Comparison of ENCODE assay signal across 8 cellular contexts in the genomic region with DNA sequence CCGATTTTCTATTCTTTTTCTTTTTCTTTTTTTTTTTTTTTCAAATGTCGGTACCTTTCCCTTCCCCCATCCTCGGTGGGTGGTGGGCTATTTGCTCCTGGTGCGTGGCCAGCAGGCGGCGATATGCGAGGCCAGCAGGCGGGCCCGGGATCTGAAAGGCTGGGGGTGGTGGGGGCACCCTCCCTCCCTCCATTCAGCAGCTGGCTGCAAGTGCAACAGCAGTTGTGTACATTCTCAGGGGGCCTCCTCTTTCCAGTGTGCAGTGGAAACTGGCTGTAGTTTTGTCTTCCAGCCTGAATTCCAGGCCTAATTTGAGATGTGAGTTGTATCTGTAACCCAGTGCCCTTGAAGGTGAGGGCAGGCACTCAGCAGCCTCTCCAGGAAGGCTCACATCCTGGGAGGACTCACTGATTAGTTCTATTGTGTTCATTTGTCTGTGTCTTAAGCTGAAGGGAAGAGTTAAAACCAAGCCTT. TPM values are rescaled to one million over a fixed set of nuclear protein-coding genes. Genes with fewer than 3 reads are reported as not detected.
DNase-seq lines count a peak whose midpoint lies in the region; ATAC-seq and TF ChIP-seq lines count a peak whose summit lies in the region.

No MANE protein-coding gene starts in this region.

- peak overlapping the region; percentile 36 for H3K27ac Mint-ChIP-seq in Calu3 (ENCODE audit: unreplicated experiment)
- H3K27ac Mint-ChIP-seq in chondrocyte (ENCODE audit: unreplicated experiment), result no peak overlapping the region
- H3K27ac Mint-ChIP-seq in naive thymus-derived CD8-positive, alpha-beta T cell, result peak overlapping the region in 1 of 10 donors; percentile 37

- no peaks in the 10 kb centered on the region for H3K9me3 ChIP-seq in HUES48 (ENCODE audit: control insufficient read depth, insufficient read depth, low read length)

- H3K9ac ChIP-seq in HUES48 (ENCODE audit: low read depth, low read length), result peak overlapping the region; percentile 83

- H3K4me3 Mint-ChIP-seq in Calu3 (ENCODE audit: low read depth, unreplicated experiment) (peak overlapping the region; percentile 99), chondrocyte (ENCODE audit: unreplicated experiment) (peak overlapping the region; percentile 36)
- H3K4me3 Mint-ChIP-seq in naive thymus-derived CD8-positive, alpha-beta T cell, result peak overlapping the region; percentile 69 to 86 (median 79)

- H3K27me3 Mint-ChIP-seq in Calu3 (ENCODE audit: unreplicated experiment), result no peaks in the 10 kb centered on the region
- peaks cover 25% of the 10 kb centered on the region for H3K27me3 Mint-ChIP-seq in chondrocyte (ENCODE audit: low read depth)
- peaks cover 11 to 36% (median 28%) of the 10 kb centered on the region in 5 donors for H3K27me3 Mint-ChIP-seq in naive thymus-derived CD8-positive, alpha-beta T cell

- peaks cover 31% of the 10 kb centered on the region for H3K4me1 ChIP-seq in HUES48 (ENCODE audit: control insufficient read depth, insufficient read depth, low read length)

- peaks cover 44% of the 10 kb centered on the region for H3K36me3 ChIP-seq in HUES48 (ENCODE audit: control insufficient read depth, insufficient read depth, low read length)

- intact Hi-C loops in Calu3 (cut with micrococcal nuclease; ENCODE audit: unreplicated experiment), result loop anchor here (2.0 to 5.0 kb wide), 7 partner anchors 69 to 664 kb away; no protein-coding TSS in a partner anchor

- peaks cover 41% of the 10 kb centered on the region for H3K36me3 Mint-ChIP-seq in Calu3 (ENCODE audit: insufficient read depth, unreplicated experiment)
- H3K36me3 Mint-ChIP-seq in chondrocyte (ENCODE audit: low read depth), result no peaks in the 10 kb centered on the region
- no peaks in the 10 kb centered on the region for H3K36me3 Mint-ChIP-seq in naive thymus-derived CD8-positive, alpha-beta T cell

- POLR2A ChIA-PET in naive thymus-derived CD8-positive, alpha-beta T cell (lab: Charles Lee), result interaction anchor here (1.1 to 1.9 kb wide), 4 partner anchors 11 to 199 kb away, joined by 4 to 17 read pairs (median 5); no protein-coding TSS in a partner anchor

- CTCF ChIA-PET in Calu3 (lab: Charles Lee), result interaction anchor here (0.9 kb wide), 1 partner anchor 339 kb away, joined by 3 read pairs; no protein-coding TSS in a partner anchor

- DNase-seq in Calu3 (peak; percentile 69), chondrocyte (ENCODE audit: low spot score) (no peak), LoVo (ENCODE audit: low spot score) (no peak)
- DNase-seq in naive thymus-derived CD8-positive, alpha-beta T cell, result peak in 1 of 10 donors; percentile 8

- TF ChIP-seq CTCF in Calu3 (IDR thresholded peaks at IDR 0.05; ENCODE audit: unreplicated experiment) (peak; percentile 75), chondrocyte (IDR thresholded peaks at IDR 0.05) (peak; percentile 68)

- no peaks in the 10 kb centered on the region for H3K27me3 ChIP-seq in HUES48 (ENCODE audit: control insufficient read depth, insufficient read depth, low read length)

- ATAC-seq in naive thymus-derived CD8-positive, alpha-beta T cell, result peak; percentile 12 to 15
- ATAC-seq in GM21390 (IDR thresholded peaks at IDR 0.05; ENCODE audit: unreplicated experiment), result no peak
- ATAC-seq in HG02623 (IDR thresholded peaks at IDR 0.05; ENCODE audit: unreplicated experiment), result no peak
- no peak for ATAC-seq in HG03520 (IDR thresholded peaks at IDR 0.05; ENCODE audit: unreplicated experiment)

- no TSS peak for BruUV-seq in Calu3 (replicated peaks; lab: Mats Ljungman, UMichigan)

- peak overlapping the region; percentile 56 for H3K27ac ChIP-seq in HUES48 (ENCODE audit: low read depth, low read length)

- peak overlapping the region; percentile 72 for H3K4me3 ChIP-seq in HUES48 (ENCODE audit: low read depth, low read length)

- H3K9me3 Mint-ChIP-seq in Calu3 (ENCODE audit: low read depth, unreplicated experiment) (no peaks in the 10 kb centered on the region), chondrocyte (ENCODE audit: low read depth) (no peaks in the 10 kb centered on the region)
- peaks cover 0 to 1% (median 0%) of the 10 kb centered on the region in 9 donors for H3K9me3 Mint-ChIP-seq in naive thymus-derived CD8-positive, alpha-beta T cell

- H3K4me1 Mint-ChIP-seq in Calu3 (ENCODE audit: low read depth, unreplicated experiment) (peaks cover 22% of the 10 kb centered on the region), chondrocyte (ENCODE audit: low read depth) (peaks cover 29% of the 10 kb centered on the region)
- H3K4me1 Mint-ChIP-seq in naive thymus-derived CD8-positive, alpha-beta T cell, result peaks cover 20 to 41% (median 32%) of the 10 kb centered on the region in 4 donors

RNA-seq across cellular contexts. Expression of gene MYCN, which starts 3.1 kb away (rescaled TPM):
- total RNA-seq in Calu3 (2022), result 5.5 and 8.7 TPM in 2 replicates
- total RNA-seq in chondrocyte, result 0.17 to 0.34 TPM in 2 of 3 replicates, not detected in the other
- under 1 TPM; 0.16 to 0.58 TPM for total RNA-seq in naive thymus-derived CD8-positive, alpha-beta T cell
- polyA plus RNA-seq in naive thymus-derived CD8-positive, alpha-beta T cell, result not detected

Comparison
In these comparisons a context has a peak if more than half of its experiments do, and no peak if none do; other contexts are left out.
1. H3K4me3 Mint-ChIP-seq: peak in every context shown above with its lines; median percentile 99 in Calu3; 79 in naive thymus-derived CD8-positive, alpha-beta T cell; 36 in chondrocyte.
2. ATAC-seq: peak in naive thymus-derived CD8-positive, alpha-beta T cell (2 of 2); none in GM21390 (single experiment), HG02623 (single experiment) and HG03520 (single experiment).